8 cellular contexts compared by ENCODE assay signal in the genomic region with DNA sequence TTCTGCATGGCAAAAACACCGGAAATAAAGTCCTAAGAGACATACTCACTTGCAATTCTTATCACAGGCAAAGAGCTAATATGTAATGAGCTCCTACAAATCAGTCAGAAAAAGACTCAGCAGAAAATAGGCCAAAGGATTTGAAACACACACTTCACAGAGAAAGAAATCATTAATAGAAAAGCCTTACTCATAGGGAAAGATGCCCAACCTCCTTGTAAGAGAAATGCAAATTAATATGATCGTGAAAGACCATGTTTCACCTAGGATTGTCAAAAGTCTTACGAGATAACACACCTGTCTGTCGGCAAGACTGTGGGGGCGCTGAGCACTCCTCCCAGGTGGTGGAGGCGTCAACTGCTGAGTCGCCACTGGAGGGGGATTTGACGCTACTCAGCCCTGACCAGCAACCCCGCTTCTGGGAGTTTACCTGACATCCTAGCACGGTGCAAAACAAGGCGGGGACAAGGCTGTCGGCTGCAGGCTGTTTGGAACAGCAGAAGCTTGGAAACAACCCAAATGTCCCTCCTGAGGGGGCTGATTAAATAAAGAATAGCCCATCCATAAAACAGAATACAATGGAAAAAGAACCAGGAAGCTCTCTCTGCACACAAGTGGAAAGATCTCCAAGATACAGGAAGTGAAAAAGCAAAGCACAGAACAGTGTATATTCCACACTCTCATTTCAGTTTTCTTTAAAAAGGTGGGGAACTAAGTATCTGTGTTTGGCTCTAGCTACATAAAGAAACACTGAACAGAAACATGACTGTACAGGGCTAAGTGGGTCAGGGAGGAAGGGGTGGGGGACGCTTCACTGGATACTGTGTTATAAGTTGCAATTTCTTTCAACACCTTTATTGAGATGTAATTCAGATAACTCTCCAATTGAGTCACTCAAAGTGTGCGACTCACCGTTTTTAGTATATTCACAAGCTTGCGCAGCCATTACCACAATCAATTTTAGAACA. TPM values are rescaled to one million over a fixed set of nuclear protein-coding genes. Genes with fewer than 3 reads are reported as not detected.
DNase-seq lines count a peak whose midpoint lies in the region; ATAC-seq and TF ChIP-seq lines count a peak whose summit lies in the region.

No MANE protein-coding gene starts in this region.

- H2AFZ ChIP-seq in hepatocyte: no peak overlapping the region

- peaks cover 82% of the 10 kb centered on the region for H4K20me1 ChIP-seq in hepatocyte (ENCODE audit: insufficient read depth, poor library complexity, severe bottlenecking)

- H3K4me3 Mint-ChIP-seq in activated naive CD8-positive, alpha-beta T cell treated with anti-CD3 and anti-CD28 coated beads for 36 hours: peak overlapping the region; percentile 14

- no peaks in the 10 kb centered on the region for H3K27me3 Mint-ChIP-seq in activated naive CD8-positive, alpha-beta T cell treated with anti-CD3 and anti-CD28 coated beads for 36 hours

- H3K9me3 ChIP-seq in hepatocyte (ENCODE audit: low read depth): no peaks in the 10 kb centered on the region

- H3K27ac Mint-ChIP-seq in activated naive CD8-positive, alpha-beta T cell treated with anti-CD3 and anti-CD28 coated beads for 36 hours: peak overlapping the region; percentile 72

- H3K79me2 ChIP-seq in hepatocyte: peaks cover 95% of the 10 kb centered on the region

- no peak for TF ChIP-seq CTCF in hepatocyte (IDR thresholded peaks at IDR 0.05; ENCODE audit: poor library complexity)

- peak; percentile 67 for ATAC-seq in GM18517 (IDR thresholded peaks at IDR 0.05; ENCODE audit: unreplicated experiment)
- ATAC-seq in HG02571 (IDR thresholded peaks at IDR 0.05; ENCODE audit: unreplicated experiment): peak; percentile 72

- 43% methylated on average over 16 of the region's 16 CpGs for WGBS in hepatocyte (ENCODE audit: low lambda C conversion rate, missing lambda C conversion rate)

- no peaks in the 10 kb centered on the region for H3K27me3 ChIP-seq in hepatocyte

- no peaks in the 10 kb centered on the region for H3K9me2 ChIP-seq in hepatocyte (replicated peaks; ENCODE audit: insufficient read depth)

- H3K27ac ChIP-seq in hepatocyte: peak overlapping the region; percentile 72

- no peak overlapping the region for H3K4me3 ChIP-seq in hepatocyte

- peaks cover 21% of the 10 kb centered on the region for H3K36me3 Mint-ChIP-seq in activated naive CD8-positive, alpha-beta T cell treated with anti-CD3 and anti-CD28 coated beads for 36 hours

- peaks cover 25% of the 10 kb centered on the region for H3K4me1 Mint-ChIP-seq in activated naive CD8-positive, alpha-beta T cell treated with anti-CD3 and anti-CD28 coated beads for 36 hours

- peak overlapping the region; percentile 49 for H3K4me2 ChIP-seq in hepatocyte

- DNase-seq in NCI-H2029 treated with DMSO at 0.1 percent for 48 hours (lab: John Stamatoyannopoulos, UW) (peak; percentile 75), hepatocyte (ENCODE audit: low spot score) (peak; percentile 66), SKM-1 (lab: John Stamatoyannopoulos, UW; ENCODE audit: unreplicated experiment) (no peak), KG1 (lab: John Stamatoyannopoulos, UW) (no peak)
- DNase-seq in activated naive CD8-positive, alpha-beta T cell treated with anti-CD3 and anti-CD28 coated beads for 36 hours: peak; percentile 33
- peak; percentile 44 for DNase-seq in stimulated activated CD4-positive, alpha-beta T cell treated with anti-CD3 and anti-CD28 coated beads, Interleukin-4, amount 100 ng/mL, for 24 hours

- H3K4me1 ChIP-seq in hepatocyte (ENCODE audit: insufficient read depth): peaks cover 17% of the 10 kb centered on the region

- H3K9me3 Mint-ChIP-seq in activated naive CD8-positive, alpha-beta T cell treated with anti-CD3 and anti-CD28 coated beads for 36 hours: no peaks in the 10 kb centered on the region

- no peaks in the 10 kb centered on the region for H3K36me3 ChIP-seq in hepatocyte (replicated peaks; ENCODE audit: insufficient read depth, low read depth)

RNA-seq across cellular contexts. Expression of a gene that starts 11.5 kb away (rescaled TPM):
- 100 to 1,000 TPM; 111 to 114 TPM for total RNA-seq in activated naive CD8-positive, alpha-beta T cell treated with anti-CD3 and anti-CD28 coated beads for 36 hours
- total RNA-seq in hepatocyte: 85.8 and 89.5 TPM in 2 replicates
- polyA plus RNA-seq in hepatocyte: 123 and 152 TPM in 2 replicates

RNA-seq across cellular contexts. Expression of a gene that starts 33.0 kb away (rescaled TPM):
- 10 to 100 TPM; 18.2 to 20.0 TPM for total RNA-seq in activated naive CD8-positive, alpha-beta T cell treated with anti-CD3 and anti-CD28 coated beads for 36 hours
- total RNA-seq in hepatocyte: 32.1 and 58.2 TPM in 2 replicates
- polyA plus RNA-seq in hepatocyte: 90.0 and 102 TPM in 2 replicates

Comparison
In these comparisons a context has a peak if more than half of its experiments do, and no peak if none do; other contexts are left out.
1. DNase-seq: peak in NCI-H2029 treated with DMSO at 0.1 percent for 48 hours (single experiment), activated naive CD8-positive, alpha-beta T cell treated with anti-CD3 and anti-CD28 coated beads for 36 hours (single experiment), hepatocyte (single experiment) and stimulated activated CD4-positive, alpha-beta T cell treated with anti-CD3 and anti-CD28 coated beads, Interleukin-4, amount 100 ng/mL, for 24 hours (single experiment); none in SKM-1 (single experiment) and KG1 (single experiment).